Comparison of ENCODE assay signal across 1 cellular context in the genomic region with DNA sequence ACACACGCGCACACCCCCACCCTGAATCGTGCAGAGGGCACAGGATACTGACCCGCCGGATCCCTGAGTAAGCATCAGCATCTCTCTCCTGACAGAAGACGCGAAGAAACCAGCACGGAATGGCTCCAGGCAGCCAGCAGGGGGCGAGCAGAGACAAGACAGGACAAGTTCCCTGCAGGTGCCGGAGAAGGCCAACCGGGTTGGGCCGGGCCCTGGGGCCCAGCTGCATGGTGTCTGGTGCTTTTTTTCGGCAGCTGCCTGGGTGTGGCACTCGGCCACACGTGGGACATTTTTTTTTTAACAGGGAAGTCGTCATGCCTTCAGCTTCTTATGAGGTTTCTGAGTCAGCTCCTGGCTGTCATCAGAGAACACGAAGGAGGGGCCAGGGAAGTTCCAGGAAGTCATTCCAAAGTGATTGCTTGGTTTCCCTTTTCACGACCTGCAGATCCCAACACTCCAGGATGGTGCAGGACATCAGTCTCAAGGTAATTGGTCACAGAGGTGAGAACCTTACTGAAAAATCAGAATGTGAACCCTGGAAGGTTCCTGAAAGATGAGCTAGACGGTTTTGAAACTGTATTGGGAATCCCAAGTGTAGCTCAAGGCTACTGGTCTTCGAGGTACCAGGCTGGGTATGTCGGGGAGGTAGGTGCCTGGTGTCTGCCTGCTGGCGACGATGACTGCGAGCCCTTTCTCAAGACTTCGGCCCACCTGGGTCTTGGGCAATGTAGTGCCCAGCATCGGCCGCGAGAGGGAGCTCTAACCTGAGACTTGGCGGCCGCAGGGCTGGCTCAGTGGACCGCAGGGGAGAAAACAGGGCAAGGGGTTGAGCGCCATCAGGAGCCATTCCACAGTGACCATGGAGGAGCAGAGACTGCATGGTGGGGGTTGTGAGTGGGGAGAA.
A peak's percentile ranks its signal among the peaks of the same experiment; 100 is the strongest.
TF ChIP-seq lines count a peak whose summit lies in the region.

No MANE protein-coding gene starts in this region.

TF ChIP-seq in K562, 482 proteins besides CTCF, POLR2A, EP300 and RAD21 (continued from another document):
- TF ChIP-seq IRF1 (CRISPR knock-in tag; IDR thresholded peaks at IDR 0.05; ENCODE audit: borderline replicate concordance) (no peak), RB1 (IDR thresholded peaks at IDR 0.05; ENCODE audit: low read depth) (0 out of 2 replicates have a peak, but pooled peaks have one; percentile 30), MTF1 (CRISPR knock-in tag; IDR thresholded peaks at IDR 0.05; ENCODE audit: borderline replicate concordance) (no peak), TFAM (CRISPR knock-in tag; conservative IDR thresholded peaks at IDR 0.05) (no peak), SMC3 (conservative IDR thresholded peaks at IDR 0.05; ENCODE audit: insufficient read depth, low read depth, low read length) (peak; percentile 53), FOSL1 (tag; conservative IDR thresholded peaks at IDR 0.05) (peak; percentile 26; the same call in 1 of the 2 replicates), CEBPG (CRISPR knock-in tag; IDR thresholded peaks at IDR 0.05) (no peak), CEBPG (tag; conservative IDR thresholded peaks at IDR 0.05 in 1 of 2, IDR thresholded peaks at IDR 0.05 in 1 of 2) (peak in 1 of 2 experiments; percentile 62; a peak in 2 of 4 replicates)
